In the genomic region with DNA sequence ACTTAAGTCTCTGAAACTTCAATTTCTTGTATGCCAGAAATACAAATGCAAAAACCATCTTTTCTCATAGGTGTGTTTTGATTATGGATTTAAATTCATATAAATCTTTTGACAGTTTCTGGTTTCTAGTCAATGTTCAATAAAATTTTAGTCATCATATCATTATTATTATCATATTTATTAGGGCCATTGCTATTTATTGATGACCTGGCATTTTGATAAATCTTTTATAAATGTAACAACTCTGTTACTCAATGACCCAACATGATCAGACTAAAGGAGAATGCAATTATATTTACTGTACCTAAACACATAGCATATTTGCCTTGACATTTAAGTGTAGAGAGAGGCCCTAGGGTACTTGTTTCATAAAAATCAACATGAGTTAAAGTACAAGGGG, we compare ENCODE assay signal across 28 cellular contexts.
"Had no signal": no experiment of that assay in that cellular context is flagged by ENCODE, and none has a peak within 500 bp of the region (broad histone marks: within the 10 kb centered on the region; RNA-seq: fewer than 3 reads in every experiment).

No MANE protein-coding gene starts in this region.

- H3K27me3 ChIP-seq: colonic mucosa, dorsolateral prefrontal cortex, esophagus muscularis mucosa, esophagus squamous epithelium, foreskin keratinocyte, gastrocnemius medialis, gastroesophageal sphincter, heart left ventricle, heart right ventricle, hepatocyte had no signal

- ATAC-seq: effector memory CD8-positive, alpha-beta T cell; esophagus mucosa; foreskin keratinocyte; gastrocnemius medialis; gastroesophageal sphincter; heart left ventricle; heart right ventricle had no signal

- H3K9me3 ChIP-seq: colonic mucosa, esophagus muscularis mucosa, esophagus squamous epithelium, gastrocnemius medialis, gastroesophageal sphincter, heart left ventricle, heart right ventricle had no signal

- FAIRE-seq: colon, endometrium, endothelial cell of umbilical vein had no signal

- H3K4me3 ChIP-seq: colonic mucosa, coronary artery, dorsolateral prefrontal cortex, esophagus muscularis mucosa, esophagus squamous epithelium, gastrocnemius medialis, gastroesophageal sphincter, heart left ventricle, heart right ventricle, hepatocyte had no signal

- H3K27ac ChIP-seq: colonic mucosa, coronary artery, dorsolateral prefrontal cortex, epithelial cell of prostate, esophagus muscularis mucosa, esophagus squamous epithelium, foreskin keratinocyte, gastrocnemius medialis, gastroesophageal sphincter, heart left ventricle, heart right ventricle, hepatocyte had no signal

- DNase-seq: colonic mucosa; cortex of kidney; dermis blood vessel endothelial cell; dorsolateral prefrontal cortex; effector CD4-positive, alpha-beta T cell; effector CD8-positive, alpha-beta T cell; effector memory CD4-positive, alpha-beta T cell; effector memory CD8-positive, alpha-beta T cell; endodermal cell; erythroblast; esophagus squamous epithelium; foreskin fibroblast; foreskin keratinocyte; foreskin melanocyte; gastrocnemius medialis; glutamatergic neuron; head of caudate nucleus; heart left ventricle; heart right ventricle had no signal

- H2AFZ ChIP-seq: hepatocyte had no signal

- H3K4me2 ChIP-seq: hepatocyte had no signal

- H3K36me3 ChIP-seq: colonic mucosa, esophagus muscularis mucosa, esophagus squamous epithelium, gastrocnemius medialis, gastroesophageal sphincter, heart left ventricle, heart right ventricle had no signal

- H3K79me2 ChIP-seq: hepatocyte had no signal

- H3K4me1 ChIP-seq: colonic mucosa, esophagus muscularis mucosa, esophagus squamous epithelium, foreskin keratinocyte, gastrocnemius medialis, gastroesophageal sphincter, heart left ventricle, heart right ventricle had no signal
